Comparison of ENCODE assay signal across 13 cellular contexts in genomic region chr15:81747477-81747876, GRCh38.
DNase-seq lines count a peak whose midpoint lies in the region; ATAC-seq, FAIRE-seq and TF ChIP-seq lines count a peak whose summit lies in the region.
"Had no signal": no experiment of that assay in that cellular context is flagged by ENCODE, and none has a peak within 500 bp of the region (broad histone marks: within the 10 kb centered on the region; RNA-seq: fewer than 3 reads in every experiment).

No MANE protein-coding gene starts in this region.

- DNase-seq in NCI-H748 (lab: John Stamatoyannopoulos, UW; ENCODE audit: unreplicated experiment) (peak; percentile 4), NCI-H748 treated with DMSO at 0.1 percent for 48 hours (lab: John Stamatoyannopoulos, UW) (no peak), HT-29 (ENCODE audit: low spot score) (peak; percentile 9), SK-N-MC (ENCODE audit: low read depth, low spot score) (peak; percentile 82), left ventricle myocardium superior (no peak), RCC 7860 (ENCODE audit: low spot score) (no peak), GM20000 (ENCODE audit: low spot score) (no peak)
- DNase-seq: HFFc6, NCI-H1417 treated with DMSO at 0.1 percent for 48 hours, NCI-H2029 had no signal

- no peak for FAIRE-seq in RCC 7860 (lab: Jason Lieb, UNC)
- FAIRE-seq: HepG2 had no signal

- intact Hi-C loops in left ventricle myocardium superior (cut with micrococcal nuclease), result no loop called here

- TF ChIP-seq CTCF in GM20000 (IDR thresholded peaks at IDR 0.05; ENCODE audit: extremely low read depth, missing control alignments), result no peak

- ATAC-seq in left ventricle myocardium superior, result no peak
- ATAC-seq: HepG2, Panc1 had no signal

- H3K4me3 ChIP-seq in SK-N-MC, result peak overlapping the region; percentile 43

- no peaks in the 10 kb centered on the region for H3K36me3 ChIP-seq in SK-N-MC (ENCODE audit: insufficient read depth, low read length)

- no peak overlapping the region for H3K9ac ChIP-seq in SK-N-MC (ENCODE audit: insufficient read length)

- peak overlapping the region; percentile 83 for H3K27ac ChIP-seq in SK-N-MC
- H3K27ac ChIP-seq: C4-2B had no signal

- H3K9me3 ChIP-seq in SK-N-MC (ENCODE audit: low read depth, low read length), result no peaks in the 10 kb centered on the region

Comparison
In these comparisons a context has a peak if more than half of its experiments do, and no peak if none do; other contexts are left out.
1. DNase-seq: peak in NCI-H748 (single experiment), HT-29 (single experiment) and SK-N-MC (single experiment); none in NCI-H748 treated with DMSO at 0.1 percent for 48 hours (single experiment), left ventricle myocardium superior (single experiment), RCC 7860 (single experiment) and GM20000 (single experiment).